18 cellular contexts compared by ENCODE assay signal in genomic region chr3:164723396-164723795, GRCh38.
DNase-seq lines count a peak whose midpoint lies in the region; ATAC-seq, FAIRE-seq and TF ChIP-seq lines count a peak whose summit lies in the region.
"Had no signal": no experiment of that assay in that cellular context is flagged by ENCODE, and none has a peak within 500 bp of the region (broad histone marks: within the 10 kb centered on the region; RNA-seq: fewer than 3 reads in every experiment).

No MANE protein-coding gene starts in this region.

- CTCF ChIA-PET in H1 (lab: Charles Lee; ENCODE audit: partially characterized antibody), result no interaction called here

- H3K4me1 ChIP-seq in GM23338 (ENCODE audit: insufficient read depth) (no peaks in the 10 kb centered on the region), OCI-LY3 (ENCODE audit: low read length) (no peaks in the 10 kb centered on the region), H1 (replicated peaks in 1 of 4; ENCODE audit: control insufficient read depth in 3 of 4, insufficient read depth in 4 of 4, low read length in 3 of 4) (no peaks in the 10 kb centered on the region), neuronal stem cell (ENCODE audit: control insufficient read depth in 2 of 2, insufficient read depth in 1 of 2, low read depth in 1 of 2, low read length in 2 of 2) (no peaks in the 10 kb centered on the region)

- H3K36me3 ChIP-seq in GM23338 (ENCODE audit: insufficient read depth), result no peaks in the 10 kb centered on the region
- H3K36me3 ChIP-seq in OCI-LY3 (replicated peaks; ENCODE audit: low read depth, low read length), result no peaks in the 10 kb centered on the region
- no peaks in the 10 kb centered on the region for H3K36me3 ChIP-seq in H1 (ENCODE audit: control insufficient read depth in 2 of 4, insufficient read depth in 4 of 4, low read length in 3 of 4)
- no peaks in the 10 kb centered on the region for H3K36me3 ChIP-seq in neuronal stem cell (replicated peaks in 1 of 2; ENCODE audit: control insufficient read depth in 2 of 2, insufficient read depth in 2 of 2, low read length in 2 of 2)
- H3K36me3 ChIP-seq: MG63 had no signal

- H4K8ac ChIP-seq in H1 (ENCODE audit: extremely low read depth, insufficient read depth, low read length) (no peak overlapping the region; the same call in 1 of the 2 replicates), neuronal stem cell (ENCODE audit: low read depth, low read length) (no peak overlapping the region)

- no peaks in the 10 kb centered on the region for H3K79me1 ChIP-seq in H1 (ENCODE audit: low read depth, low read length)
- no peaks in the 10 kb centered on the region for H3K79me1 ChIP-seq in neuronal stem cell (ENCODE audit: low read depth, low read length)

- H2BK5ac ChIP-seq in H1 (ENCODE audit: low read depth, low read length) (no peak overlapping the region), neuronal stem cell (ENCODE audit: low read length) (no peak overlapping the region)

- WGBS in H1 (ENCODE audit: extremely low coverage in 1 of 2, insufficient coverage in 1 of 2, insufficient read length in 1 of 2, insufficient replicate concordance in 2 of 2, low coverage in 1 of 2, low lambda C conversion rate in 2 of 2, missing lambda C conversion rate in 1 of 2), 2 experiments, result 89% methylated on average over 4 of the region's 4 CpGs; no CpG with 5 or more reads in 1 of the 2 experiments
- no CpG with 5 or more reads among the region's 4 CpGs for WGBS in neuronal stem cell (ENCODE audit: extremely low coverage in 2 of 2, insufficient read length in 2 of 2, insufficient replicate concordance in 1 of 2), 2 donors

- TF ChIP-seq EP300 in H1 (IDR thresholded peaks at IDR 0.05; ENCODE audit: borderline replicate concordance in 1 of 2, low read depth in 2 of 2, low read length in 2 of 2), result no peak

- DNase-seq in GM23338 (ENCODE audit: low spot score) (no peak), H1 (ENCODE audit: low read depth in 1 of 2, low spot score in 2 of 2) (no peak), neuronal stem cell (ENCODE audit: low spot score) (no peak), GF-D8 (lab: John Stamatoyannopoulos, UW) (no peak), HuH-7 (ENCODE audit: low spot score) (no peak)
- no peak for DNase-seq in stimulated activated CD4-positive, alpha-beta T cell treated with anti-CD3 and anti-CD28 coated beads, Interleukin-4, amount 100 ng/mL, for 24 hours
- DNase-seq: CD8-positive, alpha-beta T cell; MG63; NCI-H1694 treated with DMSO at 0.1 percent for 48 hours; NCI-H446; NCI-H774; RPMI8226; SW 1271 had no signal

- no peaks in the 10 kb centered on the region for H3K79me2 ChIP-seq in GM23338 (replicated peaks; ENCODE audit: insufficient read depth)
- H3K79me2 ChIP-seq in OCI-LY3 (ENCODE audit: low read length), result no peaks in the 10 kb centered on the region
- no peaks in the 10 kb centered on the region for H3K79me2 ChIP-seq in H1 (ENCODE audit: control insufficient read depth in 1 of 2, insufficient read depth in 2 of 2, low read length in 2 of 2)

- no peak overlapping the region for H3K27ac Mint-ChIP-seq in GM23338
- H3K27ac Mint-ChIP-seq: B cell; CD8-positive, alpha-beta T cell had no signal

- H3K14ac ChIP-seq in H1 (ENCODE audit: insufficient read length) (no peak overlapping the region), neuronal stem cell (ENCODE audit: low read length) (no peak overlapping the region)

- H4K91ac ChIP-seq in H1 (replicated peaks; ENCODE audit: insufficient read length, low read length) (no peak overlapping the region), neuronal stem cell (ENCODE audit: low read depth, low read length, poor library complexity) (no peak overlapping the region)

- no peaks in the 10 kb centered on the region for H3K27me3 Mint-ChIP-seq in GM23338 (ENCODE audit: insufficient read depth, low read depth, poor library complexity)
- H3K27me3 Mint-ChIP-seq: B cell had no signal

- no peak for TF ChIP-seq POLR2A in H1 (IDR thresholded peaks at IDR 0.05; ENCODE audit: control extremely low read depth in 1 of 2, low read depth in 2 of 2, low read length in 2 of 2)

- H3K4me2 ChIP-seq in GM23338 (no peak overlapping the region), OCI-LY3 (ENCODE audit: low read length) (no peak overlapping the region), H1 (ENCODE audit: insufficient read depth in 1 of 2, low read depth in 2 of 2, low read length in 2 of 2) (no peak overlapping the region), neuronal stem cell (ENCODE audit: insufficient read depth, low read length, poor library complexity, severe bottlenecking) (no peak overlapping the region)

- FAIRE-seq in H1 (lab: Jason Lieb, UNC), result no peak
- FAIRE-seq: GM12891, GM19239 had no signal

- H3K18ac ChIP-seq in H1 (ENCODE audit: extremely low read depth, low read length) (no peak overlapping the region), neuronal stem cell (ENCODE audit: low read length) (peak overlapping the region; percentile 46)

- H3K4me3 ChIP-seq in GM23338 (no peak overlapping the region), OCI-LY3 (ENCODE audit: low read length) (no peak overlapping the region), H1 (ENCODE audit: extremely low read depth in 1 of 4, insufficient read depth in 2 of 4, low read depth in 3 of 4, low read length in 4 of 4) (no peak overlapping the region), neuronal stem cell (ENCODE audit: low read length in 2 of 2) (no peak overlapping the region)
- H3K4me3 ChIP-seq: MG63 had no signal

- no peaks in the 10 kb centered on the region for H3K23me2 ChIP-seq in H1 (ENCODE audit: low read depth, low read length)

- H3K9me3 ChIP-seq in OCI-LY3 (ENCODE audit: insufficient read depth, low read length) (no peaks in the 10 kb centered on the region), H1 (ENCODE audit: insufficient read depth in 2 of 2, low read depth in 1 of 2, low read length in 1 of 2) (no peaks in the 10 kb centered on the region), neuronal stem cell (replicated peaks in 1 of 2; ENCODE audit: control insufficient read depth in 2 of 2, insufficient read depth in 1 of 2, low read depth in 1 of 2, low read length in 2 of 2) (no peaks in the 10 kb centered on the region)
- H3K9me3 ChIP-seq: MG63 had no signal

- H3K4me1 Mint-ChIP-seq in GM23338, result no peaks in the 10 kb centered on the region
- H3K4me1 Mint-ChIP-seq: B cell had no signal

- no peak overlapping the region for H2BK20ac ChIP-seq in H1 (ENCODE audit: low read length)

- H3K9me3 Mint-ChIP-seq in GM23338, result no peaks in the 10 kb centered on the region

- H2BK15ac ChIP-seq in H1 (ENCODE audit: low read length), result no peak overlapping the region
- H2BK15ac ChIP-seq in neuronal stem cell (ENCODE audit: low read length), result no peak overlapping the region

- ATAC-seq in GM23338, result no peak
- no peak for ATAC-seq in GM18520 (IDR thresholded peaks at IDR 0.05; ENCODE audit: unreplicated experiment)
- ATAC-seq: CD8-positive, alpha-beta T cell had no signal

- no peak overlapping the region for H3K9ac ChIP-seq in OCI-LY3 (ENCODE audit: low read length)
- no peak overlapping the region for H3K9ac ChIP-seq in H1 (replicated peaks in 1 of 4; ENCODE audit: extremely low read depth in 1 of 4, low read depth in 3 of 4, low read length in 3 of 4)
- H3K9ac ChIP-seq in neuronal stem cell (ENCODE audit: low read depth, low read length, poor library complexity), result no peak overlapping the region

- H3K56ac ChIP-seq in H1 (replicated peaks; ENCODE audit: insufficient read length, low read depth, low read length), result no peak overlapping the region

- H3K23ac ChIP-seq in H1 (ENCODE audit: insufficient read length) (no peak overlapping the region), neuronal stem cell (ENCODE audit: low read depth, low read length, poor library complexity) (no peak overlapping the region)

- H2BK120ac ChIP-seq in H1 (replicated peaks; ENCODE audit: low read depth, low read length), result no peak overlapping the region
- no peak overlapping the region for H2BK120ac ChIP-seq in neuronal stem cell (ENCODE audit: low read depth, low read length)

- TF ChIP-seq CTCF in GM23338 (conservative IDR thresholded peaks at IDR 0.05; ENCODE audit: low read depth in 2 of 2) (no peak), OCI-LY3 (IDR thresholded peaks at IDR 0.05; ENCODE audit: low read depth, low read length) (no peak), H1 (IDR thresholded peaks at IDR 0.05; ENCODE audit: control extremely low read depth in 1 of 3, insufficient read depth in 1 of 3, low read depth in 1 of 3, low read length in 3 of 3) (no peak)

- H3F3A ChIP-seq in GM23338 (replicated peaks; ENCODE audit: low read depth), result no peaks in the 10 kb centered on the region

- no peaks in the 10 kb centered on the region for H3K36me3 Mint-ChIP-seq in GM23338 (ENCODE audit: low read depth)
- H3K36me3 Mint-ChIP-seq: CD8-positive, alpha-beta T cell had no signal

- H2AFZ ChIP-seq in GM23338 (peak overlapping the region; percentile 69; the same call in 1 of the 2 replicates), OCI-LY3 (ENCODE audit: low read depth, low read length) (0 out of 2 replicates have a peak overlapping the region, but pooled peaks have one; percentile 70), H1 (ENCODE audit: low read length) (0 out of 2 replicates have a peak overlapping the region, but pooled peaks have one; percentile 14), neuronal stem cell (ENCODE audit: low read length) (peak overlapping the region; percentile 59)

- H4K20me1 ChIP-seq in GM23338 (replicated peaks; ENCODE audit: insufficient read depth) (no peaks in the 10 kb centered on the region), OCI-LY3 (ENCODE audit: insufficient read depth, low read length) (no peaks in the 10 kb centered on the region), H1 (replicated peaks in 1 of 2; ENCODE audit: control insufficient read depth in 1 of 2, insufficient read depth in 2 of 2, low read length in 2 of 2) (no peaks in the 10 kb centered on the region)

- peaks cover 6% of the 10 kb centered on the region; the same call in 1 of the 2 replicates for H3K9me2 ChIP-seq in GM23338 (ENCODE audit: insufficient read depth)

- H3K4me3 Mint-ChIP-seq in GM23338, result no peak overlapping the region
- H3K4me3 Mint-ChIP-seq: B cell; CD8-positive, alpha-beta T cell had no signal

- POLR2A ChIA-PET in H1 (lab: Charles Lee; ENCODE audit: partially characterized antibody), result interaction anchor here (0.6 kb wide), 1 partner anchor 574 kb away, joined by 3 read pairs; no protein-coding TSS in a partner anchor

- TF ChIP-seq RAD21 in H1 (IDR thresholded peaks at IDR 0.05 in 1 of 2, conservative IDR thresholded peaks at IDR 0.05 in 1 of 2; ENCODE audit: low read depth in 2 of 2, low read length in 2 of 2), result no peak

- H4K5ac ChIP-seq in H1 (ENCODE audit: insufficient read length, low read depth, low read length), result no peak overlapping the region

- H3K4ac ChIP-seq in H1 (replicated peaks; ENCODE audit: insufficient read length, low read depth, low read length), result no peak overlapping the region
- no peak overlapping the region for H3K4ac ChIP-seq in neuronal stem cell (ENCODE audit: low read length)

- H3K27me3 ChIP-seq in GM23338 (ENCODE audit: insufficient read depth) (no peaks in the 10 kb centered on the region), OCI-LY3 (ENCODE audit: low read depth, low read length) (no peaks in the 10 kb centered on the region), H1 (replicated peaks in 1 of 4; ENCODE audit: control insufficient read depth in 3 of 4, extremely low read depth in 1 of 4, insufficient read depth in 3 of 4, low read length in 3 of 4) (no peaks in the 10 kb centered on the region), neuronal stem cell (ENCODE audit: control insufficient read depth in 3 of 3, insufficient read depth in 3 of 3, low read depth in 1 of 3, low read length in 3 of 3) (no peaks in the 10 kb centered on the region)
- H3K27me3 ChIP-seq: MG63 had no signal

- H3K27ac ChIP-seq in GM23338 (ENCODE audit: low read depth) (no peak overlapping the region), OCI-LY3 (ENCODE audit: low read length) (no peak overlapping the region), H1 (ENCODE audit: low read depth, low read length) (no peak overlapping the region; the same call in 1 of the 2 replicates), neuronal stem cell (replicated peaks; ENCODE audit: low read length) (no peak overlapping the region)

- H2AK5ac ChIP-seq in H1 (ENCODE audit: low read depth, low read length), result no peak overlapping the region
- H2AK5ac ChIP-seq in neuronal stem cell (ENCODE audit: low read depth, low read length), result no peak overlapping the region

- no peak overlapping the region for H2BK12ac ChIP-seq in H1 (ENCODE audit: low read depth, low read length)
- H2BK12ac ChIP-seq in neuronal stem cell (ENCODE audit: low read length), result no peak overlapping the region

Comparison
In these comparisons a context has a peak if more than half of its experiments do, and no peak if none do; other contexts are left out.
1. H2AFZ ChIP-seq: peak in every context shown above with its lines; median percentile 70 in OCI-LY3; 69 in GM23338; 59 in neuronal stem cell; 14 in H1.